In the genomic region with DNA sequence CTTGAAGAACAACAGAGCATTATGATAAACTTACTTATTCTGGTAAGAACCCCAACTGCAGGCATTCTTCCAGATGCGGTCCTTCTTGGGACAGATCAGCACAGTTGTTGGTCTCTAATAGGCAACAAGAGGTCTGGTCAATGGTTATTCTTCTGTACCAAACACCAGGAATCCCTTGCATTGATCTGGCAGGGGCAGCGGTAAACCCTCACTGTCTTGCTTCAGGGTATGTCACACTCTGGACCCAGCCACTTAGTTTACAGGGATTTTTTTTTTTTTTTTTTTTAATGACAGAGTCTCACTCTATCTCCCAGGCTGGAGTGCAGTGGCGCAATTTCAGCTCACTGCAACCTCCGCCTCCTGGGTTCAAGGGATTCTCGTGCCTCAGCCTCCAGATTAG, we compare ENCODE assay signal across 22 cellular contexts. TPM values are rescaled to one million over a fixed set of nuclear protein-coding genes. Genes with fewer than 3 reads are reported as not detected.
A peak's percentile ranks its signal among the peaks of the same experiment; 100 is the strongest.
DNase-seq lines count a peak whose midpoint lies in the region; ATAC-seq and TF ChIP-seq lines count a peak whose summit lies in the region.
"Had no signal": no experiment of that assay in that cellular context is flagged by ENCODE, and none has a peak within 500 bp of the region (broad histone marks: within the 10 kb centered on the region; RNA-seq: fewer than 3 reads in every experiment).

No MANE protein-coding gene starts in this region.

- peaks cover 20% of the 10 kb centered on the region for H3K36me3 Mint-ChIP-seq in CD4-positive, alpha-beta T cell (ENCODE audit: low read depth)
- H3K36me3 Mint-ChIP-seq in natural killer cell treated with Interleukin-12 subunit alpha and Interleukin-12 subunit beta and Interleukin-15 and Interleukin-18, amount 100 ng/mL, for 72 hours, result peaks cover 6% of the 10 kb centered on the region

- peak overlapping the region; percentile 75 for H3K4me2 ChIP-seq in Karpas-422 (ENCODE audit: low read depth, low read length, poor library complexity, severe bottlenecking)

- POLR2A ChIA-PET in CD4-positive, alpha-beta T cell (lab: Charles Lee), result no interaction called here

- H3K4me1 Mint-ChIP-seq in CD4-positive, alpha-beta T cell (ENCODE audit: low read depth), result peaks cover 44% of the 10 kb centered on the region
- H3K4me1 Mint-ChIP-seq in natural killer cell treated with Interleukin-12 subunit alpha and Interleukin-12 subunit beta and Interleukin-15 and Interleukin-18, amount 100 ng/mL, for 72 hours (ENCODE audit: low read depth in 2 of 2), result peaks cover 20 to 22% of the 10 kb centered on the region in 2 donors

- no peak for TF ChIP-seq CTCF in CD4-positive, alpha-beta T cell (IDR thresholded peaks at IDR 0.05)

- intact Hi-C loops in CD4-positive, alpha-beta T cell (cut with DNase I, micrococcal nuclease), result loop anchor here in 1 of 2 experiments (2.0 to 5.0 kb wide), 4 partner anchors 35 to 1168 kb away; a partner anchor contains a TSS

- no peak overlapping the region for H3K27ac Mint-ChIP-seq in CD4-positive, alpha-beta T cell
- H3K27ac Mint-ChIP-seq in natural killer cell treated with Interleukin-12 subunit alpha and Interleukin-12 subunit beta and Interleukin-15 and Interleukin-18, amount 100 ng/mL, for 72 hours, result no peak overlapping the region
- H3K27ac Mint-ChIP-seq: CD8-positive, alpha-beta T cell had no signal

- H3K27me3 ChIP-seq in CD4-positive, alpha-beta T cell (ENCODE audit: control insufficient read depth, insufficient read depth, low read length), result no peaks in the 10 kb centered on the region
- H3K27me3 ChIP-seq in Karpas-422 (ENCODE audit: low read length), result no peaks in the 10 kb centered on the region
- H3K27me3 ChIP-seq: transverse colon had no signal

- peaks cover 33% of the 10 kb centered on the region for H3K4me1 ChIP-seq in Karpas-422 (ENCODE audit: low read length)

- H3K4me3 ChIP-seq in Karpas-422 (ENCODE audit: low read length), result peak overlapping the region; percentile 69; the same call in 1 of the 2 replicates

- no peaks in the 10 kb centered on the region for H3K27me3 Mint-ChIP-seq in CD4-positive, alpha-beta T cell
- H3K27me3 Mint-ChIP-seq in natural killer cell treated with Interleukin-12 subunit alpha and Interleukin-12 subunit beta and Interleukin-15 and Interleukin-18, amount 100 ng/mL, for 72 hours, result no peaks in the 10 kb centered on the region
- H3K27me3 Mint-ChIP-seq: activated CD8-positive, alpha-beta T cell treated with anti-CD3 and anti-CD28 coated beads for 36 hours; activated naive CD4-positive, alpha-beta T cell treated with anti-CD3 and anti-CD28 coated beads, Interleukin-2, amount 10 ng/mL, durations not matched to agents 7 days and 5 days had no signal

- no peak for ATAC-seq in CD4-positive, alpha-beta T cell (ENCODE audit: poor library complexity)
- ATAC-seq in natural killer cell treated with Interleukin-12 subunit alpha and Interleukin-12 subunit beta and Interleukin-15 and Interleukin-18, amount 100 ng/mL, for 72 hours, result no peak
- no peak for ATAC-seq in GM21825 (IDR thresholded peaks at IDR 0.05; ENCODE audit: unreplicated experiment)
- ATAC-seq in GM21423 (IDR thresholded peaks at IDR 0.05; ENCODE audit: unreplicated experiment), result no peak
- ATAC-seq: activated CD8-positive, alpha-beta T cell treated with anti-CD3 and anti-CD28 coated beads for 36 hours; CD8-positive, alpha-beta T cell had no signal

- H3K9me3 Mint-ChIP-seq in CD4-positive, alpha-beta T cell, result no peaks in the 10 kb centered on the region
- H3K9me3 Mint-ChIP-seq in natural killer cell treated with Interleukin-12 subunit alpha and Interleukin-12 subunit beta and Interleukin-15 and Interleukin-18, amount 100 ng/mL, for 72 hours, result no peaks in the 10 kb centered on the region
- H3K9me3 Mint-ChIP-seq: activated CD8-positive, alpha-beta T cell treated with anti-CD3 and anti-CD28 coated beads for 36 hours; activated naive CD4-positive, alpha-beta T cell treated with anti-CD3 and anti-CD28 coated beads, Interleukin-2, amount 10 ng/mL, durations not matched to agents 7 days and 5 days; CD8-positive, alpha-beta T cell had no signal

- H3K9me2 ChIP-seq in Karpas-422 (replicated peaks; ENCODE audit: insufficient read depth, low read length), result no peaks in the 10 kb centered on the region
- H3K9me2 ChIP-seq: SK-N-SH had no signal

- CTCF ChIA-PET in CD4-positive, alpha-beta T cell (lab: Charles Lee), result interaction anchor here (0.7 kb wide), 2 partner anchors 10 to 54 kb away, joined by 3 to 4 read pairs; no protein-coding TSS in a partner anchor

- H3K79me2 ChIP-seq in Karpas-422 (ENCODE audit: low read length), result peaks cover 34% of the 10 kb centered on the region

- 0 out of 2 replicates have a peak overlapping the region, but pooled peaks have one; percentile 64 for H3K9ac ChIP-seq in Karpas-422 (ENCODE audit: low read length)
- H3K9ac ChIP-seq: SK-N-SH had no signal

- peaks cover 13% of the 10 kb centered on the region; the same call in 1 of the 2 replicates for H4K20me1 ChIP-seq in Karpas-422 (ENCODE audit: insufficient read depth, low read depth, low read length)

- H2AFZ ChIP-seq in Karpas-422 (ENCODE audit: low read length), result no peak overlapping the region

- no peak overlapping the region for H3K27ac ChIP-seq in CD4-positive, alpha-beta T cell (ENCODE audit: low read depth, low read length)
- no peak overlapping the region for H3K27ac ChIP-seq in Karpas-422 (ENCODE audit: low read length)
- H3K27ac ChIP-seq: RWPE1 had no signal

- no peak for DNase-seq in CD4-positive, alpha-beta T cell
- DNase-seq in Karpas-422, result no peak
- DNase-seq in natural killer cell treated with Interleukin-12 subunit alpha and Interleukin-12 subunit beta and Interleukin-15 and Interleukin-18, amount 100 ng/mL, for 72 hours (ENCODE audit: low spot score), result no peak
- DNase-seq in hepatic stellate cell (ENCODE audit: low spot score), result no peak
- DNase-seq: activated CD4-positive, CD25-positive, alpha-beta regulatory T cell; activated CD8-positive, alpha-beta T cell treated with anti-CD3 and anti-CD28 coated beads for 36 hours; activated naive CD4-positive, alpha-beta T cell treated with anti-CD3 and anti-CD28 coated beads, Interleukin-2, amount 10 ng/mL, durations not matched to agents 7 days and 5 days; activated T-cell treated with anti-CD3 and anti-CD28 coated beads, Interleukin-2, amount 50 U/mL, for 1 hour; CD8-positive, alpha-beta T cell; DMS53; effector CD4-positive, alpha-beta T cell; kidney glomerular epithelial cell; NCI-H1417; NCI-H2107; NCI-H510A treated with DMSO at 0.1 percent for 48 hours; SK-N-SH; stimulated activated CD4-positive, alpha-beta T cell treated with anti-CD3 and anti-CD28 coated beads, Interleukin-2, amount 100 ng/mL, for 24 hours; stimulated activated naive CD4-positive, alpha-beta T cell treated with Interleukin-2 at 50 U/mL for 16 hours; transverse colon had no signal

- H3K36me3 ChIP-seq in Karpas-422 (ENCODE audit: insufficient read depth, low read length), result peaks cover 13% of the 10 kb centered on the region; the same call in 1 of the 2 replicates
- H3K36me3 ChIP-seq: transverse colon had no signal

- no peaks in the 10 kb centered on the region for H3K9me3 ChIP-seq in CD4-positive, alpha-beta T cell (ENCODE audit: control insufficient read depth, low read length)
- no peaks in the 10 kb centered on the region for H3K9me3 ChIP-seq in Karpas-422 (ENCODE audit: low read length)
- H3K9me3 ChIP-seq: SK-N-SH, transverse colon had no signal

- H3K4me3 Mint-ChIP-seq in CD4-positive, alpha-beta T cell, result peak overlapping the region; percentile 96
- peak overlapping the region; percentile 92 for H3K4me3 Mint-ChIP-seq in natural killer cell treated with Interleukin-12 subunit alpha and Interleukin-12 subunit beta and Interleukin-15 and Interleukin-18, amount 100 ng/mL, for 72 hours

RNA-seq across cellular contexts. Expression of a gene that starts 1.3 kb away (rescaled TPM):
- total RNA-seq in CD4-positive, alpha-beta T cell, result 100 to 1,000 TPM; 150 to 155 TPM
- total RNA-seq in Karpas-422 (2014; rRNA removed; shearing (Covaris generic); ENCODE audit: low replicate concordance), result 48.3 and 59.6 TPM in 2 replicates
- 100 to 1,000 TPM in 1 of 2 donors, 10 to 100 TPM in 1; 57.9 to 135 TPM for total RNA-seq in natural killer cell treated with Interleukin-12 subunit alpha and Interleukin-12 subunit beta and Interleukin-15 and Interleukin-18, amount 100 ng/mL, for 72 hours

RNA-seq across cellular contexts. Expression of a gene that starts 36.3 kb away (rescaled TPM):
- 10 to 100 TPM; 42.7 to 47.8 TPM for total RNA-seq in CD4-positive, alpha-beta T cell
- total RNA-seq in Karpas-422 (2014; rRNA removed; shearing (Covaris generic); ENCODE audit: low replicate concordance), result 33.2 and 69.3 TPM in 2 replicates
- 100 to 1,000 TPM; 177 to 236 TPM for total RNA-seq in natural killer cell treated with Interleukin-12 subunit alpha and Interleukin-12 subunit beta and Interleukin-15 and Interleukin-18, amount 100 ng/mL, for 72 hours

RNA-seq across cellular contexts. Expression of a gene that starts 38.9 kb away (rescaled TPM):
- total RNA-seq in CD4-positive, alpha-beta T cell, result 10 to 100 TPM; 49.6 to 49.7 TPM
- total RNA-seq in Karpas-422 (2014; rRNA removed; shearing (Covaris generic); ENCODE audit: low replicate concordance), result 104 and 195 TPM in 2 replicates
- 100 to 1,000 TPM; 162 to 168 TPM for total RNA-seq in natural killer cell treated with Interleukin-12 subunit alpha and Interleukin-12 subunit beta and Interleukin-15 and Interleukin-18, amount 100 ng/mL, for 72 hours

RNA-seq across cellular contexts. Expression of a gene that starts 44.3 kb away (rescaled TPM):
- total RNA-seq in CD4-positive, alpha-beta T cell, result 10 to 100 TPM; 31.1 to 33.8 TPM
- total RNA-seq in Karpas-422 (2014; rRNA removed; shearing (Covaris generic); ENCODE audit: low replicate concordance), result 24.8 and 42.2 TPM in 2 replicates
- total RNA-seq in natural killer cell treated with Interleukin-12 subunit alpha and Interleukin-12 subunit beta and Interleukin-15 and Interleukin-18, amount 100 ng/mL, for 72 hours, result 10 to 100 TPM; 26.6 to 42.8 TPM

RNA-seq across cellular contexts. Expression of a gene that starts 46.0 kb away (rescaled TPM):
- total RNA-seq in CD4-positive, alpha-beta T cell, result 1 to 10 TPM; 1.3 to 1.4 TPM
- total RNA-seq in Karpas-422 (2014; rRNA removed; shearing (Covaris generic); ENCODE audit: low replicate concordance), result 138 and 188 TPM in 2 replicates
- total RNA-seq in natural killer cell treated with Interleukin-12 subunit alpha and Interleukin-12 subunit beta and Interleukin-15 and Interleukin-18, amount 100 ng/mL, for 72 hours, result 10 to 100 TPM; 10.0 to 18.0 TPM
